ENCODE assay signal across 17 cellular contexts in the genomic region with DNA sequence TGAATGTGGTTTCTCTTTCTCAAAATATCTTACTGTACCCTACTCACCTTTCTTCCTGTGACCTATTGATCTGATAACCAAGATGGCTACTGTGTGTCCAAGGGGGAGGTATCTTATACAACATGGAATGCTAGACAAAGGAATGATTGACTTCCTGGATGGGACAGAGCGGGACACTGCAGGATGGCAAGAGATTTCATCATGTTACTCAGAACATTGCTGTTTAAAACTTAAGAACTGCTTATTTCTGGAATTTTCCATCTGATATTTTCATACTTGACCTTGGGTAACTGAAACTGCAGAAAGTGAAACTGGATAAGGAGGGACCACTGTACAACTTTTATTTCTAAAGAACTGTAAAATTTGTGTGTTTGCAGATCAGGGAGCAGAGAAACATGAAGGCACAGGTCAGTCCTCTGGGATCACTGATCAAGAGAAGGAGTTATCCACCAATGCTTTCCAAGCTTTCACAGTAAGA. TPM values are rescaled to one million over a fixed set of nuclear protein-coding genes. Genes with fewer than 3 reads are reported as not detected.
DNase-seq lines count a peak whose midpoint lies in the region; ATAC-seq, FAIRE-seq and TF ChIP-seq lines count a peak whose summit lies in the region.
"Had no signal": no experiment of that assay in that cellular context is flagged by ENCODE, and none has a peak within 500 bp of the region (broad histone marks: within the 10 kb centered on the region; RNA-seq: fewer than 3 reads in every experiment).

No MANE protein-coding gene starts in this region.

- POLR2A ChIA-PET in K562 (lab: Yijun Ruan, JAX) = interaction anchor here (3.0 kb wide), 1 partner anchor 8 kb away, joined by 9 read pairs; no protein-coding TSS in a partner anchor
- POLR2A ChIA-PET in naive thymus-derived CD4-positive, alpha-beta T cell (lab: Charles Lee) = interaction anchor here (0.8 kb wide), 1 partner anchor 18 kb away, joined by 3 read pairs; the partner anchor contains the start of gene CNOT10

- ATAC-seq in K562 = peak; percentile 23
- ATAC-seq in naive thymus-derived CD4-positive, alpha-beta T cell = no peak
- ATAC-seq in GM21717 (IDR thresholded peaks at IDR 0.05; ENCODE audit: unreplicated experiment) = no peak
- ATAC-seq in HG03097 (IDR thresholded peaks at IDR 0.05; ENCODE audit: low FRiP score, unreplicated experiment) = no peak

- H3K4me1 Mint-ChIP-seq in naive thymus-derived CD4-positive, alpha-beta T cell = peaks cover 18 to 45% (median 33%) of the 10 kb centered on the region in 7 donors

- no peaks in the 10 kb centered on the region for H3K9me2 ChIP-seq in Karpas-422 (replicated peaks; ENCODE audit: insufficient read depth, low read length)

- H3K4me1 ChIP-seq in Karpas-422 (ENCODE audit: low read length) (peaks cover 27% of the 10 kb centered on the region), K562 (replicated peaks in 1 of 2; ENCODE audit: control insufficient read depth in 2 of 2, insufficient read depth in 2 of 2, low read length in 2 of 2) (peaks cover 9 to 58% of the 10 kb centered on the region in 2 experiments)
- H3K4me1 ChIP-seq in naive thymus-derived CD4-positive, alpha-beta T cell (ENCODE audit: control insufficient read depth in 2 of 2, insufficient read depth in 2 of 2, low read length in 2 of 2) = peaks cover 0 to 9% of the 10 kb centered on the region in 2 donors
- H3K4me1 ChIP-seq: prostate gland had no signal

- no peaks in the 10 kb centered on the region for H3K9me3 ChIP-seq in Karpas-422 (ENCODE audit: low read length)
- H3K9me3 ChIP-seq in K562 (replicated peaks; ENCODE audit: control insufficient read depth, insufficient read depth, low read depth, low read length) = no peaks in the 10 kb centered on the region
- no peaks in the 10 kb centered on the region for H3K9me3 ChIP-seq in naive thymus-derived CD4-positive, alpha-beta T cell (ENCODE audit: control insufficient read depth in 2 of 3, low read length in 3 of 3)
- H3K9me3 ChIP-seq: prostate gland had no signal

- H3K36me3 ChIP-seq in Karpas-422 (ENCODE audit: insufficient read depth, low read length) (peaks cover 23% of the 10 kb centered on the region; the same call in 1 of the 2 replicates), K562 (ENCODE audit: control insufficient read depth, insufficient read depth, low read length) (peaks cover 40% of the 10 kb centered on the region)
- H3K36me3 ChIP-seq in naive thymus-derived CD4-positive, alpha-beta T cell (ENCODE audit: control insufficient read depth in 2 of 3, insufficient read depth in 3 of 3, low read length in 3 of 3) = peaks cover under 1 to 4% (median 3%) of the 10 kb centered on the region in 3 experiments
- H3K36me3 ChIP-seq: prostate gland had no signal

- H3K79me2 ChIP-seq in Karpas-422 (ENCODE audit: low read length) (peaks cover 90% of the 10 kb centered on the region), K562 (ENCODE audit: control insufficient read depth, insufficient read depth, low read length) (peaks cover 83% of the 10 kb centered on the region)

- H3K4me3 Mint-ChIP-seq in naive thymus-derived CD4-positive, alpha-beta T cell = peak overlapping the region in 3 of 10 donors; percentile 12 to 62 (median 39)
- H3K4me3 Mint-ChIP-seq: IgD-negative memory B cell had no signal

- no peaks in the 10 kb centered on the region for H3K9me1 ChIP-seq in K562 (ENCODE audit: control insufficient read depth, insufficient read depth, low read length)

- H4K20me1 ChIP-seq in Karpas-422 (ENCODE audit: insufficient read depth, low read depth, low read length) (no peaks in the 10 kb centered on the region), K562 (replicated peaks; ENCODE audit: control insufficient read depth, insufficient read depth, low read length) (no peaks in the 10 kb centered on the region)

- H3K9ac ChIP-seq in Karpas-422 (ENCODE audit: low read length) = no peak overlapping the region
- H3K9ac ChIP-seq in K562 (ENCODE audit: insufficient read depth in 1 of 2, low read depth in 2 of 2, low read length in 2 of 2) = 0 out of 4 replicates have a peak overlapping the region, but pooled peaks of 1 of the 2 experiments have one; percentile 12

- H3K27ac ChIP-seq in Karpas-422 (ENCODE audit: low read length) = 0 out of 2 replicates have a peak overlapping the region, but pooled peaks have one; percentile 2
- peak overlapping the region; percentile 40 for H3K27ac ChIP-seq in K562 (ENCODE audit: extremely low read depth, low read depth, low read length)
- H3K27ac ChIP-seq in naive thymus-derived CD4-positive, alpha-beta T cell (ENCODE audit: low read depth, low read length) = no peak overlapping the region
- H3K27ac ChIP-seq: prostate gland had no signal

- intact Hi-C loops in K562 (cut with micrococcal nuclease) = no loop called here
- intact Hi-C loops in naive thymus-derived CD4-positive, alpha-beta T cell (cut with micrococcal nuclease) = no loop called here

- peaks cover 0 to 2% (median 0%) of the 10 kb centered on the region in 11 donors for H3K9me3 Mint-ChIP-seq in naive thymus-derived CD4-positive, alpha-beta T cell

- H2AFZ ChIP-seq in Karpas-422 (ENCODE audit: low read length) (no peak overlapping the region), K562 (ENCODE audit: low read depth, low read length) (no peak overlapping the region)

- H3K36me3 Mint-ChIP-seq in naive thymus-derived CD4-positive, alpha-beta T cell = peaks cover 5 to 24% (median 19%) of the 10 kb centered on the region in 5 donors

- 75% methylated on average over 1 of the region's 1 CpG for WGBS in K562 (ENCODE audit: insufficient coverage, low coverage, missing lambda C conversion rate)

- peak; percentile 73 for TF ChIP-seq EP300 in K562 (IDR thresholded peaks at IDR 0.05; ENCODE audit: low read length)

- H3K27me3 ChIP-seq in Karpas-422 (ENCODE audit: low read length) (no peaks in the 10 kb centered on the region), K562 (ENCODE audit: control insufficient read depth in 2 of 2, insufficient read depth in 2 of 2, low read length in 2 of 2) (no peaks in the 10 kb centered on the region)
- no peaks in the 10 kb centered on the region for H3K27me3 ChIP-seq in naive thymus-derived CD4-positive, alpha-beta T cell (ENCODE audit: control insufficient read depth in 2 of 2, insufficient read depth in 2 of 2, low read length in 2 of 2)

- H3K27me3 Mint-ChIP-seq in naive thymus-derived CD4-positive, alpha-beta T cell = no peaks in the 10 kb centered on the region
- H3K27me3 Mint-ChIP-seq: IgD-negative memory B cell had no signal

- H3K4me2 ChIP-seq in Karpas-422 (ENCODE audit: low read depth, low read length, poor library complexity, severe bottlenecking) (no peak overlapping the region), K562 (ENCODE audit: insufficient read depth, low read length) (no peak overlapping the region; the same call in 1 of the 2 replicates)

- FAIRE-seq in GM12892 (lab: Jason Lieb, UNC) = peak; percentile 54
- FAIRE-seq in K562 (lab: Jason Lieb, UNC) = peak; percentile 15

- TF ChIP-seq POLR2A in GM12892 (IDR thresholded peaks at IDR 0.05; ENCODE audit: low read depth, low read length) (no peak), K562 (conservative IDR thresholded peaks at IDR 0.05) (no peak)

- DNase-seq in GM12892 (ENCODE audit: insufficient read length) (no peak), Karpas-422 (peak; percentile 43), K562 (ENCODE audit: extremely low read depth in 1 of 4, low spot score in 3 of 4) (no peak), LoVo (ENCODE audit: low spot score) (no peak), NCI-H510A (lab: John Stamatoyannopoulos, UW) (no peak)
- no peak for DNase-seq in naive thymus-derived CD4-positive, alpha-beta T cell
- DNase-seq: activated CD4-positive, alpha-beta T cell treated with anti-CD3 and anti-CD28 coated beads, Interleukin-2, amount 50 U/mL, for 48 hours; Calu3; effector CD8-positive, alpha-beta T cell; hypothalamus; NCI-H2081 treated with DMSO at 0.1 percent for 48 hours; stimulated activated CD4-positive, alpha-beta T cell treated with anti-CD3 and anti-CD28 coated beads, Interleukin-4, amount 100 ng/mL, for 1 hour; T-helper 1 cell had no signal

- BruUV-seq in K562 (replicated peaks; lab: Mats Ljungman, UMichigan) = no TSS peak

- in situ Hi-C loops in K562 (cut with MboI) = no loop called here

- CTCF ChIA-PET in K562 (lab: Yijun Ruan, JAX; ENCODE audit: low intra/inter-chr PET ratio) = no interaction called here
- CTCF ChIA-PET in naive thymus-derived CD4-positive, alpha-beta T cell (lab: Charles Lee) = no interaction called here

- H3K27ac Mint-ChIP-seq in naive thymus-derived CD4-positive, alpha-beta T cell = peak overlapping the region in 5 of 9 donors; percentile 14 to 44 (median 24)

- no peak for TF ChIP-seq CTCF in K562 (IDR thresholded peaks at IDR 0.05 in 2 of 3, conservative IDR thresholded peaks at IDR 0.05 in 1 of 3; ENCODE audit: insufficient read depth in 2 of 3, low read depth in 1 of 3, low read length in 3 of 3)

- no peak for TF ChIP-seq RAD21 in K562 (CRISPR knock-in tag; conservative IDR thresholded peaks at IDR 0.05 in 1 of 2, IDR thresholded peaks at IDR 0.05 in 1 of 2)

- H3K4me3 ChIP-seq in Karpas-422 (ENCODE audit: low read length) (no peak overlapping the region), K562 (no peak overlapping the region)
- no peak overlapping the region for H3K4me3 ChIP-seq in naive thymus-derived CD4-positive, alpha-beta T cell (ENCODE audit: low read length)
- H3K4me3 ChIP-seq: prostate gland had no signal

TF ChIP-seq in K562, 482 proteins besides CTCF, POLR2A, EP300 and RAD21 (continues in another document):
- no peak for TF ChIP-seq RFX1 (IDR thresholded peaks at IDR 0.05)

RNA-seq across cellular contexts. Expression of gene CNOT10, which starts 18.5 kb away (rescaled TPM):
- 29.5 TPM for polyA plus RNA-seq in GM12892 (2012; ENCODE audit: missing spikeins)
- 43.1 and 62.7 TPM in 2 replicates for total RNA-seq in Karpas-422 (2014; rRNA removed; shearing (Covaris generic); ENCODE audit: low replicate concordance)
- 123 and 357 TPM in 2 replicates for total RNA-seq in K562 (2011; cell fraction: chromatin; rRNA removed; ENCODE audit: low replicate concordance)
- 80.2 and 91.3 TPM in 2 replicates for total RNA-seq in K562 (2011; cell fraction: nucleolus; rRNA removed)
- 134 and 162 TPM in 2 replicates for total RNA-seq in K562 (2011; cell fraction: nucleoplasm; rRNA removed)
- total RNA-seq in K562 (2014; rRNA removed) (74.1 and 81.9 TPM in 2 replicates), K562 (2014; rRNA removed; fragmentation: Illumina TruSeq; extraction: Trizol) (100 and 101 TPM in 2 replicates), K562 (2015; rRNA removed; fragmentation: Illumina TruSeq; extraction: Trizol) (74.6 and 75.2 TPM in 2 replicates), K562 (2021) (91.7 and 102 TPM in 2 replicates)
- polyA plus RNA-seq in K562 (2011; rRNA removed) (106 and 114 TPM in 2 replicates), K562 (2014; fragmentation: Illumina TruSeq; extraction: Trizol) (87.0 and 111 TPM in 2 replicates), K562 (2014; fragmentation: Nextera tagmentation; extraction: Ambion mirVana) (10 to 100 TPM; 35.7 to 52.2 TPM), K562 (2014; rRNA removed) (74.3 and 101 TPM in 2 replicates)
- 78.3 and 108 TPM in 2 replicates for polyA plus RNA-seq in K562 (2011; cell fraction: cytosol; rRNA removed)
- polyA plus RNA-seq in K562 (2011; cell fraction: nucleus; rRNA removed) = 46.6 and 68.4 TPM in 2 replicates
- polyA plus RNA-seq in K562 (2012) = 50.0 and 65.9 TPM in 2 replicates
- polyA minus RNA-seq in K562 (2011; rRNA and poly(A)+ RNA removed) = 134 and 158 TPM in 2 replicates
- 56.0 and 69.2 TPM in 2 replicates for polyA minus RNA-seq in K562 (2011; cell fraction: cytosol; rRNA and poly(A)+ RNA removed)
- 44.8 and 79.4 TPM in 2 replicates for polyA minus RNA-seq in K562 (2011; cell fraction: nucleus; rRNA and poly(A)+ RNA removed)
- total RNA-seq in naive thymus-derived CD4-positive, alpha-beta T cell = 10 to 100 TPM; 37.9 to 69.4 (median 46.9) TPM
- polyA plus RNA-seq in naive thymus-derived CD4-positive, alpha-beta T cell = 10 to 100 TPM; 31.4 to 46.5 TPM
